ENCODE assay signal across 14 cellular contexts in genomic region chr1:221994939-221995338, GRCh38.
DNase-seq lines count a peak whose midpoint lies in the region; ATAC-seq and TF ChIP-seq lines count a peak whose summit lies in the region.
"Had no signal": no experiment of that assay in that cellular context is flagged by ENCODE, and none has a peak within 500 bp of the region (broad histone marks: within the 10 kb centered on the region; RNA-seq: fewer than 3 reads in every experiment).

No MANE protein-coding gene starts in this region.

- H3K36me3 ChIP-seq in heart left ventricle = no peaks in the 10 kb centered on the region
- H3K36me3 ChIP-seq in right atrium auricular region = no peaks in the 10 kb centered on the region
- H3K36me3 ChIP-seq in tibial nerve = no peaks in the 10 kb centered on the region
- H3K36me3 ChIP-seq in CD8-positive, alpha-beta memory T cell (ENCODE audit: insufficient read depth, low read length) = no peaks in the 10 kb centered on the region

- H3K4me1 Mint-ChIP-seq in activated naive CD8-positive, alpha-beta T cell treated with anti-CD3 and anti-CD28 coated beads, Interleukin-2, amount 50 U/mL, for 24 hours = peaks cover 50% of the 10 kb centered on the region
- H3K4me1 Mint-ChIP-seq in CD8-positive, alpha-beta memory T cell = peaks cover 5 to 21% (median 6%) of the 10 kb centered on the region in 3 donors

- TF ChIP-seq CTCF in heart left ventricle (IDR thresholded peaks at IDR 0.05) = no peak
- no peak for TF ChIP-seq CTCF in right atrium auricular region (IDR thresholded peaks at IDR 0.05)
- TF ChIP-seq CTCF in tibial nerve (IDR thresholded peaks at IDR 0.05) = no peak

- TF ChIP-seq POLR2A in heart left ventricle (IDR thresholded peaks at IDR 0.05) = no peak
- no peak for TF ChIP-seq POLR2A in tibial nerve (IDR thresholded peaks at IDR 0.05)

- POLR2A ChIA-PET in CD8-positive, alpha-beta memory T cell (lab: Charles Lee) = no interaction called here

- H3K9me3 ChIP-seq in heart left ventricle = no peaks in the 10 kb centered on the region
- no peaks in the 10 kb centered on the region for H3K9me3 ChIP-seq in right atrium auricular region
- no peaks in the 10 kb centered on the region for H3K9me3 ChIP-seq in tibial nerve
- no peaks in the 10 kb centered on the region for H3K9me3 ChIP-seq in CD8-positive, alpha-beta memory T cell (ENCODE audit: low read length)

- H3K27me3 ChIP-seq in heart left ventricle = no peaks in the 10 kb centered on the region
- H3K27me3 ChIP-seq in right atrium auricular region = no peaks in the 10 kb centered on the region
- H3K27me3 ChIP-seq in tibial nerve = no peaks in the 10 kb centered on the region
- no peaks in the 10 kb centered on the region for H3K27me3 ChIP-seq in CD8-positive, alpha-beta memory T cell (ENCODE audit: insufficient read depth, low read length, poor library complexity, severe bottlenecking)

- 63 to 77% (median 69%) methylated on average over 4 of the region's 4 CpGs for WGBS in heart left ventricle, 4 donors
- WGBS in tibial nerve, 2 donors = 29 to 34% methylated on average over 4 of the region's 4 CpGs

- DNase-seq in heart left ventricle (no peak), cardiac septum (ENCODE audit: low spot score) (no peak), right atrium auricular region (ENCODE audit: low spot score) (no peak), tibial nerve (ENCODE audit: low spot score in 2 of 2) (no peak), NCI-H2029 treated with DMSO at 0.1 percent for 48 hours (lab: John Stamatoyannopoulos, UW) (no peak), NCI-H1694 (lab: John Stamatoyannopoulos, UW) (no peak)
- DNase-seq in activated naive CD8-positive, alpha-beta T cell treated with anti-CD3 and anti-CD28 coated beads, Interleukin-2, amount 50 U/mL, for 24 hours = no peak
- DNase-seq in CD8-positive, alpha-beta memory T cell = no peak
- DNase-seq: cortex of kidney, NCI-H345, occipital lobe had no signal

- intact Hi-C loops in heart left ventricle (cut with DNase I) = no loop called here
- intact Hi-C loops in cardiac septum (cut with DNase I) = no loop called here

- H3K36me3 Mint-ChIP-seq in activated naive CD8-positive, alpha-beta T cell treated with anti-CD3 and anti-CD28 coated beads, Interleukin-2, amount 50 U/mL, for 24 hours (ENCODE audit: low read depth) = no peaks in the 10 kb centered on the region
- no peaks in the 10 kb centered on the region for H3K36me3 Mint-ChIP-seq in CD8-positive, alpha-beta memory T cell

- peaks cover 0 to 18% (median 0%) of the 10 kb centered on the region in 12 donors for H3K4me1 ChIP-seq in heart left ventricle
- H3K4me1 ChIP-seq in right atrium auricular region = no peaks in the 10 kb centered on the region
- peaks cover 0 to 11% (median 2%) of the 10 kb centered on the region in 4 donors for H3K4me1 ChIP-seq in tibial nerve
- H3K4me1 ChIP-seq in CD8-positive, alpha-beta memory T cell (ENCODE audit: insufficient read depth, low read length) = no peaks in the 10 kb centered on the region

- CTCF ChIA-PET in CD8-positive, alpha-beta memory T cell (lab: Charles Lee) = no interaction called here

- H3K27ac Mint-ChIP-seq in activated naive CD8-positive, alpha-beta T cell treated with anti-CD3 and anti-CD28 coated beads, Interleukin-2, amount 50 U/mL, for 24 hours = peak overlapping the region; percentile 78
- H3K27ac Mint-ChIP-seq in CD8-positive, alpha-beta memory T cell = peak overlapping the region in 1 of 8 donors; percentile 8

- H3K27ac ChIP-seq in heart left ventricle (peak overlapping the region in 2 of 12 donors; percentile 12 to 73), right atrium auricular region (peak overlapping the region; percentile 36 to 72), tibial nerve (peak overlapping the region; percentile 13 to 86 (median 52))
- H3K27ac ChIP-seq in CD8-positive, alpha-beta memory T cell (ENCODE audit: low read depth, low read length) = no peak overlapping the region
- H3K27ac ChIP-seq: C4-2B had no signal

- no peaks in the 10 kb centered on the region for H3K9me3 Mint-ChIP-seq in activated naive CD8-positive, alpha-beta T cell treated with anti-CD3 and anti-CD28 coated beads, Interleukin-2, amount 50 U/mL, for 24 hours
- H3K9me3 Mint-ChIP-seq in CD8-positive, alpha-beta memory T cell = peaks cover 0 to 2% (median 0%) of the 10 kb centered on the region in 5 donors

- H3K4me3 Mint-ChIP-seq in activated naive CD8-positive, alpha-beta T cell treated with anti-CD3 and anti-CD28 coated beads, Interleukin-2, amount 50 U/mL, for 24 hours = no peak overlapping the region
- H3K4me3 Mint-ChIP-seq in CD8-positive, alpha-beta memory T cell = no peak overlapping the region

- ATAC-seq in heart left ventricle = peak; percentile 37 to 80 (median 46)
- peak; percentile 38 for ATAC-seq in activated naive CD8-positive, alpha-beta T cell treated with anti-CD3 and anti-CD28 coated beads, Interleukin-2, amount 50 U/mL, for 24 hours
- ATAC-seq: HepG2 had no signal

- TF ChIP-seq EP300 in tibial nerve (IDR thresholded peaks at IDR 0.05) = peak; percentile 43 to 81

- H3K27me3 Mint-ChIP-seq in activated naive CD8-positive, alpha-beta T cell treated with anti-CD3 and anti-CD28 coated beads, Interleukin-2, amount 50 U/mL, for 24 hours = no peaks in the 10 kb centered on the region
- H3K27me3 Mint-ChIP-seq in CD8-positive, alpha-beta memory T cell = peaks cover 0 to 2% of the 10 kb centered on the region in 2 donors

- no peak overlapping the region for H3K4me3 ChIP-seq in heart left ventricle
- no peak overlapping the region for H3K4me3 ChIP-seq in right atrium auricular region
- no peak overlapping the region for H3K4me3 ChIP-seq in tibial nerve
- no peak overlapping the region for H3K4me3 ChIP-seq in CD8-positive, alpha-beta memory T cell (ENCODE audit: low read length)
- H3K4me3 ChIP-seq: GM12878 had no signal
